ENCODE assay signal across 1 cellular context in the genomic region with DNA sequence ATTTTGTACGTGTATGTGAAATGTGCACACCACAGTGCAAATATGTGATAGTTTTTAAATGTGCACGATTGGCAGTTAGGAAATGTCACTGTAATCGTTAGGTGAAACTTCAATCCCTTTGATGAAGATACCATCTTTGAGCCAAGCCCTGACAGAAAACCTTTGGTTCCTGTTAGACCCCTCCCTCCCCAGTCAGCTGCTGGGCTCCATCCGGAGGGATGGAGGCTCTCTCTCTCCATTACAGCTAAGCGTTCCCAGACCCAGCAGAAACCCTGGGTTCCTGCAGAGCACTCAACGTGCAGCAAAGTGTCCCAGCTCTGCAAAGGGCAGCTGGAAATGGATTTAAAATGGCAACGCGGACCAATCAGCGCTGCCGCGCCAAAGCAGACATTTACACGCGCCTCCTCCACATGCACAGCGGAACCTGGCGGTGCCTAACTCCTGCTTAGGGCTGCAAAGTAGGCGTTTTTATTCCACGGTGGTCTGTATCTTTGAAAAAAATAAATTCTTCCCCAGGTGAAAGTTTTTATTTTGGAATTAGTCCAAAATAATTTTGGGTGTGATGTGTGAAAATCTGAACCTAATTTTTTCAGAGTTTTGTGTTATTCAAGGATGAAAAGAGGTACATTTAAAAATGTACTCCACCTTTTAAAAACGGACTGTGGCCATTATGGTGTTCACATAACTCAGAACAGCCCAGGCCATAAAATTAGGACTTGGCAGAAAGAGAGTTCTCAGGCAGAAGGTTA.
TF ChIP-seq lines count a peak whose summit lies in the region.

No MANE protein-coding gene starts in this region.

TF ChIP-seq in HepG2, 621 proteins besides CTCF, POLR2A, EP300 and RAD21 (continued from another document and continues in another):
- TF ChIP-seq ZBTB42 (CRISPR knock-in tag; IDR thresholded peaks at IDR 0.05) (no peak), PAX8 (CRISPR knock-in tag; IDR thresholded peaks at IDR 0.05; ENCODE audit: borderline replicate concordance) (no peak), RXRB (CRISPR knock-in tag; IDR thresholded peaks at IDR 0.05; ENCODE audit: borderline replicate concordance) (peak; percentile 42; the same call in 1 of the 2 replicates), ZNF10 (CRISPR knock-in tag; IDR thresholded peaks at IDR 0.05; ENCODE audit: borderline replicate concordance, low read depth) (no peak), ZNF841 (CRISPR knock-in tag; IDR thresholded peaks at IDR 0.05; ENCODE audit: borderline replicate concordance) (no peak), NKX3-1 (CRISPR knock-in tag; IDR thresholded peaks at IDR 0.05) (0 out of 2 replicates have a peak, but pooled peaks have one; percentile 33), THYN1 (CRISPR knock-in tag; IDR thresholded peaks at IDR 0.05; ENCODE audit: borderline replicate concordance, low read depth) (no peak), ZNF629 (CRISPR knock-in tag; conservative IDR thresholded peaks at IDR 0.05) (no peak), ZFY (CRISPR knock-in tag; IDR thresholded peaks at IDR 0.05) (no peak), ZNF564 (CRISPR knock-in tag; IDR thresholded peaks at IDR 0.05) (no peak), HOXA9 (CRISPR knock-in tag; IDR thresholded peaks at IDR 0.05; ENCODE audit: borderline replicate concordance) (no peak; the same call in 1 of the 2 replicates), AGO2 (optimal IDR thresholded peaks at IDR 0.05; ENCODE audit: low read depth, low read length) (no peak), GLI4 (CRISPR knock-in tag; IDR thresholded peaks at IDR 0.05; ENCODE audit: borderline replicate concordance) (no peak), ELF1 (CRISPR knock-in tag; IDR thresholded peaks at IDR 0.05) (peak; percentile 30; the same call in 1 of the 2 replicates), ATF7-NPFF (CRISPR knock-in tag; IDR thresholded peaks at IDR 0.05; ENCODE audit: low read depth) (no peak; the same call in 1 of the 2 replicates), ZNF891 (CRISPR knock-in tag; IDR thresholded peaks at IDR 0.05) (no peak), PCBP1 (IDR thresholded peaks at IDR 0.05; ENCODE audit: borderline replicate concordance, low read depth, low read length) (no peak), IRF2 (CRISPR knock-in tag; IDR thresholded peaks at IDR 0.05) (peak; percentile 32; the same call in 1 of the 2 replicates), HDAC1 (CRISPR knock-in tag; IDR thresholded peaks at IDR 0.05) (peak; percentile 65; the same call in 1 of the 2 replicates), POLR2AphosphoS2 (IDR thresholded peaks at IDR 0.05; ENCODE audit: low read depth, low read length) (no peak), SATB2 (CRISPR knock-in tag; IDR thresholded peaks at IDR 0.05) (no peak), ZNF672 (CRISPR knock-in tag; IDR thresholded peaks at IDR 0.05) (no peak), KAT8 (CRISPR knock-in tag; IDR thresholded peaks at IDR 0.05) (peak; percentile 72)
- TF ChIP-seq, protein P1, sequence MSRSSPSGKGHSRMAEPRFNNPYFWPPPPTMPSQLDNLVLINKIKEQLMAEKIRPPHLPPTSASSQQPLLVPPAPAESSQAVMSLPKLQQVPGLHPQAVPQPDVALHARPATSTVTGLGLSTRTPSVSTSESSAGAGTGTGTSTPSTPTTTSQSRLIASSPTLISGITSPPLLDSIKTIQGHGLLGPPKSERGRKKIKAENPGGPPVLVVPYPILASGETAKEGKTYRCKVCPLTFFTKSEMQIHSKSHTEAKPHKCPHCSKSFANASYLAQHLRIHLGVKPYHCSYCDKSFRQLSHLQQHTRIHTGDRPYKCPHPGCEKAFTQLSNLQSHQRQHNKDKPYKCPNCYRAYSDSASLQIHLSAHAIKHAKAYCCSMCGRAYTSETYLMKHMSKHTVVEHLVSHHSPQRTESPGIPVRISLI (CRISPR knock-in tag; IDR thresholded peaks at IDR 0.05; ENCODE audit: borderline replicate concordance) = no peak
- TF ChIP-seq, protein P2, sequence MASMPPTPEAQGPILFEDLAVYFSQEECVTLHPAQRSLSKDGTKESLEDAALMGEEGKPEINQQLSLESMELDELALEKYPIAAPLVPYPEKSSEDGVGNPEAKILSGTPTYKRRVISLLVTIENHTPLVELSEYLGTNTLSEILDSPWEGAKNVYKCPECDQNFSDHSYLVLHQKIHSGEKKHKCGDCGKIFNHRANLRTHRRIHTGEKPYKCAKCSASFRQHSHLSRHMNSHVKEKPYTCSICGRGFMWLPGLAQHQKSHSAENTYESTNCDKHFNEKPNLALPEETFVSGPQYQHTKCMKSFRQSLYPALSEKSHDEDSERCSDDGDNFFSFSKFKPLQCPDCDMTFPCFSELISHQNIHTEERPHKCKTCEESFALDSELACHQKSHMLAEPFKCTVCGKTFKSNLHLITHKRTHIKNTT (CRISPR knock-in tag; IDR thresholded peaks at IDR 0.05) = no peak
- TF ChIP-seq, protein P3, sequence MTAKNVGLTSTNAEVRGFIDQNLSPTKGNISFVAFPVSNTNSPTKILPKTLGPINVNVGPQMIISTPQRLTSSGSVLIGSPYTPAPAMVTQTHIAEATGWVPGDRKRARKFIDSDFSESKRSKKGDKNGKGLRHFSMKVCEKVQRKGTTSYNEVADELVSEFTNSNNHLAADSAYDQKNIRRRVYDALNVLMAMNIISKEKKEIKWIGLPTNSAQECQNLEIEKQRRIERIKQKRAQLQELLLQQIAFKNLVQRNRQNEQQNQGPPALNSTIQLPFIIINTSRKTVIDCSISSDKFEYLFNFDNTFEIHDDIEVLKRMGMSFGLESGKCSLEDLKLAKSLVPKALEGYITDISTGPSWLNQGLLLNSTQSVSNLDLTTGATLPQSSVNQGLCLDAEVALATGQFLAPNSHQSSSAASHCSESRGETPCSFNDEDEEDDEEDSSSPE (CRISPR knock-in tag; IDR thresholded peaks at IDR 0.05) = peak; percentile 87
- TF ChIP-seq, protein P4, sequence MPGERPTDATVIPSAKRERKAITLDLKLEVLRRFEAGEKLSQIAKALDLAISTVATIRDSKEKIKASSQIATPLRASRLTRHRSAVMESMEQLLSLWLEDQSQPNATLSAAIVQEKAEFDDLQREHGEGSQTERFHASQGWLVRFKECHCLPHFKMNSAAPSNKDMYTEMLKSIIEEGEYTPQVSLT (CRISPR knock-in tag; IDR thresholded peaks at IDR 0.05; ENCODE audit: borderline replicate concordance, low read depth) = no peak
- TF ChIP-seq, protein P5, sequence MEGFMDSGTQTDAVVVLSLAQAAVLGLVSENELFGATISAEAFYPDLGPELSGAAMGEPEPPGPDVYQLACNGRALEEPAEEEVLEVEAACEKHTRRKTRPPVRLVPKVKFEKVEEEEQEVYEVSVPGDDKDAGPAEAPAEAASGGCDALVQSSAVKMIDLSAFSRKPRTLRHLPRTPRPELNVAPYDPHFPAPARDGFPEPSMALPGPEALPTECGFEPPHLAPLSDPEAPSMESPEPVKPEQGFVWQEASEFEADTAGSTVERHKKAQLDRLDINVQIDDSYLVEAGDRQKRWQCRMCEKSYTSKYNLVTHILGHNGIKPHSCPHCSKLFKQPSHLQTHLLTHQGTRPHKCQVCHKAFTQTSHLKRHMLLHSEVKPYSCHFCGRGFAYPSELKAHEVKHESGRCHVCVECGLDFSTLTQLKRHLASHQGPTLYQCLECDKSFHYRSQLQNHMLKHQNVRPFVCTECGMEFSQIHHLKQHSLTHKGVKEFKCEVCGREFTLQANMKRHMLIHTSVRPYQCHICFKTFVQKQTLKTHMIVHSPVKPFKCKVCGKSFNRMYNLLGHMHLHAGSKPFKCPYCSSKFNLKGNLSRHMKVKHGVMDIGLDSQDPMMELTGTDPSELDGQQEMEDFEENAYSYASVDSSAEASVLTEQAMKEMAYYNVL (CRISPR knock-in tag; IDR thresholded peaks at IDR 0.05; ENCODE audit: borderline replicate concordance) = 0 out of 2 replicates have a peak, but pooled peaks have one; percentile 55
- TF ChIP-seq, protein P6, sequence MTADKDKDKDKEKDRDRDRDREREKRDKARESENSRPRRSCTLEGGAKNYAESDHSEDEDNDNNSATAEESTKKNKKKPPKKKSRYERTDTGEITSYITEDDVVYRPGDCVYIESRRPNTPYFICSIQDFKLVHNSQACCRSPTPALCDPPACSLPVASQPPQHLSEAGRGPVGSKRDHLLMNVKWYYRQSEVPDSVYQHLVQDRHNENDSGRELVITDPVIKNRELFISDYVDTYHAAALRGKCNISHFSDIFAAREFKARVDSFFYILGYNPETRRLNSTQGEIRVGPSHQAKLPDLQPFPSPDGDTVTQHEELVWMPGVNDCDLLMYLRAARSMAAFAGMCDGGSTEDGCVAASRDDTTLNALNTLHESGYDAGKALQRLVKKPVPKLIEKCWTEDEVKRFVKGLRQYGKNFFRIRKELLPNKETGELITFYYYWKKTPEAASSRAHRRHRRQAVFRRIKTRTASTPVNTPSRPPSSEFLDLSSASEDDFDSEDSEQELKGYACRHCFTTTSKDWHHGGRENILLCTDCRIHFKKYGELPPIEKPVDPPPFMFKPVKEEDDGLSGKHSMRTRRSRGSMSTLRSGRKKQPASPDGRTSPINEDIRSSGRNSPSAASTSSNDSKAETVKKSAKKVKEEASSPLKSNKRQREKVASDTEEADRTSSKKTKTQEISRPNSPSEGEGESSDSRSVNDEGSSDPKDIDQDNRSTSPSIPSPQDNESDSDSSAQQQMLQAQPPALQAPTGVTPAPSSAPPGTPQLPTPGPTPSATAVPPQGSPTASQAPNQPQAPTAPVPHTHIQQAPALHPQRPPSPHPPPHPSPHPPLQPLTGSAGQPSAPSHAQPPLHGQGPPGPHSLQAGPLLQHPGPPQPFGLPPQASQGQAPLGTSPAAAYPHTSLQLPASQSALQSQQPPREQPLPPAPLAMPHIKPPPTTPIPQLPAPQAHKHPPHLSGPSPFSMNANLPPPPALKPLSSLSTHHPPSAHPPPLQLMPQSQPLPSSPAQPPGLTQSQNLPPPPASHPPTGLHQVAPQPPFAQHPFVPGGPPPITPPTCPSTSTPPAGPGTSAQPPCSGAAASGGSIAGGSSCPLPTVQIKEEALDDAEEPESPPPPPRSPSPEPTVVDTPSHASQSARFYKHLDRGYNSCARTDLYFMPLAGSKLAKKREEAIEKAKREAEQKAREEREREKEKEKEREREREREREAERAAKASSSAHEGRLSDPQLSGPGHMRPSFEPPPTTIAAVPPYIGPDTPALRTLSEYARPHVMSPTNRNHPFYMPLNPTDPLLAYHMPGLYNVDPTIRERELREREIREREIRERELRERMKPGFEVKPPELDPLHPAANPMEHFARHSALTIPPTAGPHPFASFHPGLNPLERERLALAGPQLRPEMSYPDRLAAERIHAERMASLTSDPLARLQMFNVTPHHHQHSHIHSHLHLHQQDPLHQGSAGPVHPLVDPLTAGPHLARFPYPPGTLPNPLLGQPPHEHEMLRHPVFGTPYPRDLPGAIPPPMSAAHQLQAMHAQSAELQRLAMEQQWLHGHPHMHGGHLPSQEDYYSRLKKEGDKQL (CRISPR knock-in tag; IDR thresholded peaks at IDR 0.05; ENCODE audit: low read depth) = no peak; the same call in 1 of the 2 replicates
- TF ChIP-seq, protein P7, sequence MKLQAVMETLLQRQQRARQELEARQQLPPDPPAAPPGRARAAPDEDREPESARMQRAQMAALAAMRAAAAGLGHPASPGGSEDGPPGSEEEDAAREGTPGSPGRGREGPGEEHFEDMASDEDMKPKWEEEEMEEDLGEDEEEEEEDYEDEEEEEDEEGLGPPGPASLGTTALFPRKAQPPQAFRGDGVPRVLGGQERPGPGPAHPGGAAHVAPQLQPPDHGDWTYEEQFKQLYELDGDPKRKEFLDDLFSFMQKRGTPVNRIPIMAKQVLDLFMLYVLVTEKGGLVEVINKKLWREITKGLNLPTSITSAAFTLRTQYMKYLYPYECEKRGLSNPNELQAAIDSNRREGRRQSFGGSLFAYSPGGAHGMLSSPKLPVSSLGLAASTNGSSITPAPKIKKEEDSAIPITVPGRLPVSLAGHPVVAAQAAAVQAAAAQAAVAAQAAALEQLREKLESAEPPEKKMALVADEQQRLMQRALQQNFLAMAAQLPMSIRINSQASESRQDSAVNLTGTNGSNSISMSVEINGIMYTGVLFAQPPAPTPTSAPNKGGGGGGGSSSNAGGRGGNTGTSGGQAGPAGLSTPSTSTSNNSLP (IDR thresholded peaks at IDR 0.05; ENCODE audit: low read depth, low read length) = no peak
- TF ChIP-seq, protein P8, sequence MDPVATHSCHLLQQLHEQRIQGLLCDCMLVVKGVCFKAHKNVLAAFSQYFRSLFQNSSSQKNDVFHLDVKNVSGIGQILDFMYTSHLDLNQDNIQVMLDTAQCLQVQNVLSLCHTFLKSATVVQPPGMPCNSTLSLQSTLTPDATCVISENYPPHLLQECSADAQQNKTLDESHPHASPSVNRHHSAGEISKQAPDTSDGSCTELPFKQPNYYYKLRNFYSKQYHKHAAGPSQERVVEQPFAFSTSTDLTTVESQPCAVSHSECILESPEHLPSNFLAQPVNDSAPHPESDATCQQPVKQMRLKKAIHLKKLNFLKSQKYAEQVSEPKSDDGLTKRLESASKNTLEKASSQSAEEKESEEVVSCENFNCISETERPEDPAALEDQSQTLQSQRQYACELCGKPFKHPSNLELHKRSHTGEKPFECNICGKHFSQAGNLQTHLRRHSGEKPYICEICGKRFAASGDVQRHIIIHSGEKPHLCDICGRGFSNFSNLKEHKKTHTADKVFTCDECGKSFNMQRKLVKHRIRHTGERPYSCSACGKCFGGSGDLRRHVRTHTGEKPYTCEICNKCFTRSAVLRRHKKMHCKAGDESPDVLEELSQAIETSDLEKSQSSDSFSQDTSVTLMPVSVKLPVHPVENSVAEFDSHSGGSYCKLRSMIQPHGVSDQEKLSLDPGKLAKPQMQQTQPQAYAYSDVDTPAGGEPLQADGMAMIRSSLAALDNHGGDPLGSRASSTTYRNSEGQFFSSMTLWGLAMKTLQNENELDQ (CRISPR knock-in tag; IDR thresholded peaks at IDR 0.05; ENCODE audit: borderline replicate concordance) = no peak
- TF ChIP-seq, protein P9, sequence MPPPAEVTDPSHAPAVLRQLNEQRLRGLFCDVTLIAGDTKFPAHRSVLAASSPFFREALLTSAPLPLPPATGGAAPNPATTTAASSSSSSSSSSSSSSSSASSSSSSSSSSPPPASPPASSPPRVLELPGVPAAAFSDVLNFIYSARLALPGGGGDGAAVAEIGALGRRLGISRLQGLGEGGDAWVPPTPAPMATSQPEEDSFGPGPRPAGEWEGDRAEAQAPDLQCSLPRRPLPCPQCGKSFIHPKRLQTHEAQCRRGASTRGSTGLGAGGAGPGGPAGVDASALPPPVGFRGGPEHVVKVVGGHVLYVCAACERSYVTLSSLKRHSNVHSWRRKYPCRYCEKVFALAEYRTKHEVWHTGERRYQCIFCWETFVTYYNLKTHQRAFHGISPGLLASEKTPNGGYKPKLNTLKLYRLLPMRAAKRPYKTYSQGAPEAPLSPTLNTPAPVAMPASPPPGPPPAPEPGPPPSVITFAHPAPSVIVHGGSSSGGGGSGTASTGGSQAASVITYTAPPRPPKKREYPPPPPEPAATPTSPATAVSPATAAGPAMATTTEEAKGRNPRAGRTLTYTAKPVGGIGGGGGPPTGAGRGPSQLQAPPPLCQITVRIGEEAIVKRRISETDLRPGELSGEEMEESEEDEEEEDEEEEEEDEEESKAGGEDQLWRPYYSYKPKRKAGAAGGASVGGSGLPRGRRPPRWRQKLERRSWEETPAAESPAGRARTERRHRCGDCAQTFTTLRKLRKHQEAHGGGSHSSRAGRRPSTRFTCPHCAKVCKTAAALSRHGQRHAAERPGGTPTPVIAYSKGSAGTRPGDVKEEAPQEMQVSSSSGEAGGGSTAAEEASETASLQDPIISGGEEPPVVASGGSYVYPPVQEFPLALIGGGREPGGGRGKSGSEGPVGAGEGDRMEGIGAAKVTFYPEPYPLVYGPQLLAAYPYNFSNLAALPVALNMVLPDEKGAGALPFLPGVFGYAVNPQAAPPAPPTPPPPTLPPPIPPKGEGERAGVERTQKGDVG (CRISPR knock-in tag; IDR thresholded peaks at IDR 0.05; ENCODE audit: borderline replicate concordance) = no peak
- TF ChIP-seq, protein P10, sequence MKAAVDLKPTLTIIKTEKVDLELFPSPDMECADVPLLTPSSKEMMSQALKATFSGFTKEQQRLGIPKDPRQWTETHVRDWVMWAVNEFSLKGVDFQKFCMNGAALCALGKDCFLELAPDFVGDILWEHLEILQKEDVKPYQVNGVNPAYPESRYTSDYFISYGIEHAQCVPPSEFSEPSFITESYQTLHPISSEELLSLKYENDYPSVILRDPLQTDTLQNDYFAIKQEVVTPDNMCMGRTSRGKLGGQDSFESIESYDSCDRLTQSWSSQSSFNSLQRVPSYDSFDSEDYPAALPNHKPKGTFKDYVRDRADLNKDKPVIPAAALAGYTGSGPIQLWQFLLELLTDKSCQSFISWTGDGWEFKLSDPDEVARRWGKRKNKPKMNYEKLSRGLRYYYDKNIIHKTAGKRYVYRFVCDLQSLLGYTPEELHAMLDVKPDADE (CRISPR knock-in tag; IDR thresholded peaks at IDR 0.05) = no peak
